In the genomic region with DNA sequence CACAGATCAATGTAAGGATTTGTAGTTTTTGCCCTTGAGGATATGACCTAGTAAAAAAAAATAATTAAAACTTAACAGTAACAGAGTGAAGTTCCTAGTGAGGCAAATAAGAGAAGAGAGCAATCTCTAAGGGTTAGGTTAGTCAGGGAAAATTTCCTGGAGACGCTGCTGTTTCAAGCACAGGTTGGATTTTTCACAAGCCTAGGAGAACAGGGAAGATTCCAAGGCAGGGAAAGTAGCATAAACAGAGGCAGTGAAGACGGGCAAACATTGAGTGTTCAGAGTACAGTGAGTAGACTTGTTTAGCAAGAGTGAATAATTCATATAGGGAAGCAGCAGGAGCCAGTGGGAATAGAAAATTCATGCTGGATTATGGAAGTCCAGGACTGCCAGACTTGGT, we compare ENCODE assay signal across 27 cellular contexts.
DNase-seq lines count a peak whose midpoint lies in the region; ATAC-seq, FAIRE-seq and TF ChIP-seq lines count a peak whose summit lies in the region.
"Had no signal": no experiment of that assay in that cellular context is flagged by ENCODE, and none has a peak within 500 bp of the region (broad histone marks: within the 10 kb centered on the region; RNA-seq: fewer than 3 reads in every experiment).

No MANE protein-coding gene starts in this region.

- H3K27ac ChIP-seq in astrocyte (ENCODE audit: low read depth, low read length): no peak overlapping the region
- H3K27ac ChIP-seq in colonic mucosa: no peak overlapping the region
- no peak overlapping the region for H3K27ac ChIP-seq in small intestine (ENCODE audit: low read depth in 1 of 2, low read length in 1 of 2)
- H3K27ac ChIP-seq: BLaER1 had no signal

- no peak overlapping the region for H3K4me3 Mint-ChIP-seq in astrocyte (ENCODE audit: unreplicated experiment)
- H3K4me3 Mint-ChIP-seq: CD14-positive monocyte; CD4-positive, alpha-beta memory T cell; CD4-positive, CD25-positive, alpha-beta regulatory T cell; CD8-positive, alpha-beta memory T cell had no signal

- H3K9me3 Mint-ChIP-seq in astrocyte (ENCODE audit: unreplicated experiment): no peaks in the 10 kb centered on the region

- no peak overlapping the region for H2AFZ ChIP-seq in astrocyte (ENCODE audit: low read depth, low read length)

- H3K4me1 ChIP-seq in astrocyte (ENCODE audit: insufficient read depth, low read length) (no peaks in the 10 kb centered on the region), colonic mucosa (no peaks in the 10 kb centered on the region), mucosa of descending colon (ENCODE audit: low read depth) (no peaks in the 10 kb centered on the region), small intestine (ENCODE audit: control insufficient read depth in 2 of 2, insufficient read depth in 1 of 2, low read depth in 1 of 2, low read length in 1 of 2) (peaks cover 0 to 4% of the 10 kb centered on the region in 2 donors)
- H3K4me1 ChIP-seq: BE2C, BLaER1 had no signal

- H3K79me2 ChIP-seq in astrocyte (ENCODE audit: insufficient read depth, low read length): no peaks in the 10 kb centered on the region

- 8 to 46% (median 22%) methylated on average over 2 of the region's 2 CpGs for WGBS in small intestine, 3 donors

- H3K27me3 Mint-ChIP-seq in astrocyte (ENCODE audit: low read depth, unreplicated experiment): no peaks in the 10 kb centered on the region
- H3K27me3 Mint-ChIP-seq: CD4-positive, alpha-beta memory T cell; CD4-positive, CD25-positive, alpha-beta regulatory T cell; CD8-positive, alpha-beta memory T cell had no signal

- H3K9ac ChIP-seq in astrocyte (ENCODE audit: low read length) (no peak overlapping the region), colonic mucosa (ENCODE audit: low read depth in 2 of 2, low read length in 2 of 2) (no peak overlapping the region)
- H3K9ac ChIP-seq: BLaER1 had no signal

- H3K4me2 ChIP-seq in astrocyte (ENCODE audit: low read length): no peak overlapping the region
- H3K4me2 ChIP-seq: BLaER1 had no signal

- no peak overlapping the region for H3K4me3 ChIP-seq in astrocyte (ENCODE audit: insufficient read depth, low read depth, low read length)
- no peak overlapping the region for H3K4me3 ChIP-seq in colonic mucosa
- H3K4me3 ChIP-seq in mucosa of descending colon: no peak overlapping the region
- H3K4me3 ChIP-seq in small intestine (ENCODE audit: low read depth in 1 of 2, low read length in 2 of 2): no peak overlapping the region
- H3K4me3 ChIP-seq: BLaER1, GM12878 had no signal

- H3K36me3 Mint-ChIP-seq in astrocyte (ENCODE audit: low read depth, unreplicated experiment): no peaks in the 10 kb centered on the region
- H3K36me3 Mint-ChIP-seq: CD14-positive monocyte; CD4-positive, alpha-beta memory T cell; CD4-positive, CD25-positive, alpha-beta regulatory T cell; CD8-positive, alpha-beta memory T cell had no signal

- H3K27me3 ChIP-seq in astrocyte (ENCODE audit: insufficient read depth, low read length): no peaks in the 10 kb centered on the region
- no peaks in the 10 kb centered on the region for H3K27me3 ChIP-seq in colonic mucosa
- H3K27me3 ChIP-seq in small intestine (ENCODE audit: control insufficient read depth in 2 of 2, insufficient read depth in 2 of 2, low read length in 2 of 2): no peaks in the 10 kb centered on the region
- H3K27me3 ChIP-seq: BE2C had no signal

- no peaks in the 10 kb centered on the region for H3K36me3 ChIP-seq in astrocyte (ENCODE audit: insufficient read depth, low read length)
- H3K36me3 ChIP-seq in colonic mucosa: no peaks in the 10 kb centered on the region
- no peaks in the 10 kb centered on the region for H3K36me3 ChIP-seq in mucosa of descending colon (ENCODE audit: low read depth)
- no peaks in the 10 kb centered on the region for H3K36me3 ChIP-seq in small intestine (ENCODE audit: control insufficient read depth in 2 of 2, insufficient read depth in 2 of 2, low read length in 2 of 2)
- H3K36me3 ChIP-seq: BE2C, BLaER1 had no signal

- ATAC-seq in mucosa of descending colon (peak; percentile 36), HG03520 (IDR thresholded peaks at IDR 0.05; ENCODE audit: unreplicated experiment) (no peak), HG02678 (IDR thresholded peaks at IDR 0.05; ENCODE audit: unreplicated experiment) (no peak)
- ATAC-seq: GM12878 had no signal

- H3K9me3 ChIP-seq in astrocyte (ENCODE audit: insufficient read depth, low read depth, low read length) (no peaks in the 10 kb centered on the region), colonic mucosa (no peaks in the 10 kb centered on the region), mucosa of descending colon (no peaks in the 10 kb centered on the region), small intestine (ENCODE audit: control insufficient read depth, low read depth) (no peaks in the 10 kb centered on the region)
- H3K9me3 ChIP-seq: BE2C, BLaER1 had no signal

- no peaks in the 10 kb centered on the region for H4K20me1 ChIP-seq in astrocyte (ENCODE audit: insufficient read depth, low read length)
- H4K20me1 ChIP-seq: BLaER1 had no signal

- DNase-seq in astrocyte (ENCODE audit: low read depth) (no peak), colonic mucosa (peak; percentile 17), mucosa of descending colon (no peak), small intestine (peak; percentile 25)
- no peak for DNase-seq in stimulated activated CD4-positive, alpha-beta T cell treated with anti-CD3 and anti-CD28 coated beads, Interleukin-4, amount 100 ng/mL, for 4 hours
- DNase-seq: 8988T; ACHN; BE2C; C1 segment of cervical spinal cord; CD4-positive, alpha-beta memory T cell; CD4-positive, CD25-positive, alpha-beta regulatory T cell; CD8-positive, alpha-beta memory T cell; COR-L47; DMS 273 treated with DMSO at 0.1 percent for 48 hours; DMS153; DMS79; DND-41; EL; GDM1 had no signal

- no peak for TF ChIP-seq CTCF in astrocyte (IDR thresholded peaks at IDR 0.05; ENCODE audit: insufficient read depth, low read depth, low read length)
- no peak for TF ChIP-seq CTCF in colonic mucosa (IDR thresholded peaks at IDR 0.05)
- no peak for TF ChIP-seq CTCF in mucosa of descending colon (IDR thresholded peaks at IDR 0.05)

- FAIRE-seq in astrocyte (lab: Jason Lieb, UNC): peak; percentile 59
- FAIRE-seq in small intestine (lab: Jason Lieb, UNC): no peak
- FAIRE-seq: A204.1, GM12878, GM12892, GM18507 had no signal

- H3K27ac Mint-ChIP-seq in astrocyte (ENCODE audit: unreplicated experiment): no peak overlapping the region
- H3K27ac Mint-ChIP-seq: CD14-positive monocyte; CD4-positive, alpha-beta memory T cell; CD4-positive, CD25-positive, alpha-beta regulatory T cell; CD8-positive, alpha-beta memory T cell had no signal

- peaks cover 5% of the 10 kb centered on the region for H3K4me1 Mint-ChIP-seq in astrocyte (ENCODE audit: low read depth, unreplicated experiment)
- H3K4me1 Mint-ChIP-seq: CD14-positive monocyte; CD4-positive, alpha-beta memory T cell; CD4-positive, CD25-positive, alpha-beta regulatory T cell; CD8-positive, alpha-beta memory T cell had no signal

- intact Hi-C loops in colonic mucosa (cut with DNase I): no loop called here
- intact Hi-C loops in mucosa of descending colon (cut with DNase I, micrococcal nuclease): no loop called here

Comparison
In these comparisons a context has a peak if more than half of its experiments do, and no peak if none do; other contexts are left out.
1. DNase-seq: peak in colonic mucosa (single experiment) and small intestine (single experiment); none in astrocyte (single experiment), mucosa of descending colon (0 of 3) and stimulated activated CD4-positive, alpha-beta T cell treated with anti-CD3 and anti-CD28 coated beads, Interleukin-4, amount 100 ng/mL, for 4 hours (0 of 2).